17 cellular contexts compared by ENCODE assay signal in genomic region chr3:153090973-153091372, GRCh38.
A peak's percentile ranks its signal among the peaks of the same experiment; 100 is the strongest.
DNase-seq lines count a peak whose midpoint lies in the region; ATAC-seq and TF ChIP-seq lines count a peak whose summit lies in the region.
"Had no signal": no experiment of that assay in that cellular context is flagged by ENCODE, and none has a peak within 500 bp of the region (broad histone marks: within the 10 kb centered on the region; RNA-seq: fewer than 3 reads in every experiment).

No MANE protein-coding gene starts in this region.

- DNase-seq in GM06990 (ENCODE audit: extremely low read depth, insufficient read length) = peak; percentile 43
- no peak for DNase-seq in T-helper 2 cell treated with Interferon-gamma antibody and Interleukin-4, amounts not matched to agents 5 μg/mL and 100 μg/mL, for 36 hours (ENCODE audit: low spot score)
- no peak for DNase-seq in right lobe of liver
- no peak for DNase-seq in NCI-H1930 (lab: John Stamatoyannopoulos, UW)
- no peak for DNase-seq in osteoblast (ENCODE audit: insufficient read length, low spot score, missing footprints)
- DNase-seq: activated CD8-positive, alpha-beta memory T cell treated with anti-CD3 and anti-CD28 coated beads, Interleukin-2, amount 50 U/mL, for 4 hours; hippocampal formation; KG1; midbrain; NCI-H1436 treated with DMSO at 0.1 percent for 48 hours; NCI-H226; stimulated activated CD4-positive, alpha-beta T cell treated with anti-CD3 and anti-CD28 coated beads, Interleukin-12 subunit alpha, Interleukin-12 subunit beta, amount 100 ng/mL, for 4 hours had no signal

- peak; percentile 65 for ATAC-seq in GM19395 (IDR thresholded peaks at IDR 0.05; ENCODE audit: unreplicated experiment)
- ATAC-seq in HG03025 (IDR thresholded peaks at IDR 0.05; ENCODE audit: low FRiP score, unreplicated experiment) = peak; percentile 78
- no peak for ATAC-seq in right lobe of liver
- no peak for ATAC-seq in GM18873 (IDR thresholded peaks at IDR 0.05; ENCODE audit: low FRiP score, unreplicated experiment)
- ATAC-seq: stimulated activated effector memory CD8-positive, alpha-beta T cell treated with anti-CD3 and anti-CD28 coated beads, Interleukin-12 subunit alpha, Interleukin-12 subunit beta, amount 100 ng/mL, for 72 hours had no signal

- H3K4me3 ChIP-seq in GM06990 (replicated peaks; ENCODE audit: low read depth, low read length) = no peak overlapping the region
- no peak overlapping the region for H3K4me3 ChIP-seq in right lobe of liver
- H3K4me3 ChIP-seq in osteoblast (ENCODE audit: insufficient read depth, low read length) = no peak overlapping the region

- peaks cover 9% of the 10 kb centered on the region for H3K4me1 Mint-ChIP-seq in T-helper 2 cell treated with Interferon-gamma antibody and Interleukin-4, amounts not matched to agents 5 μg/mL and 100 μg/mL, for 36 hours (ENCODE audit: low read depth)

- H4K20me1 ChIP-seq in osteoblast (ENCODE audit: insufficient read depth, low read length) = no peaks in the 10 kb centered on the region

- no peak overlapping the region for H2AFZ ChIP-seq in osteoblast (ENCODE audit: low read length)

- no peaks in the 10 kb centered on the region for H3K4me1 ChIP-seq in right lobe of liver
- peaks cover 8% of the 10 kb centered on the region for H3K4me1 ChIP-seq in osteoblast (ENCODE audit: insufficient read depth, low read length)

- no peaks in the 10 kb centered on the region for H3K79me2 ChIP-seq in osteoblast (ENCODE audit: insufficient read depth, low read length)

- H3K9me3 ChIP-seq in right lobe of liver = no peaks in the 10 kb centered on the region
- no peaks in the 10 kb centered on the region for H3K9me3 ChIP-seq in osteoblast (ENCODE audit: low read depth, low read length)

- H3K27ac ChIP-seq in right lobe of liver (no peak overlapping the region), osteoblast (ENCODE audit: low read depth, low read length) (no peak overlapping the region)

- no peaks in the 10 kb centered on the region for H3K27me3 ChIP-seq in GM06990 (replicated peaks; ENCODE audit: control insufficient read depth, insufficient read depth, low read length)
- no peaks in the 10 kb centered on the region for H3K27me3 ChIP-seq in right lobe of liver
- H3K27me3 ChIP-seq in osteoblast (ENCODE audit: insufficient read depth, low read length) = no peaks in the 10 kb centered on the region

- H3K36me3 ChIP-seq in GM06990 (ENCODE audit: control insufficient read depth, insufficient read depth, low read length) = no peaks in the 10 kb centered on the region
- no peaks in the 10 kb centered on the region for H3K36me3 ChIP-seq in right lobe of liver
- no peaks in the 10 kb centered on the region for H3K36me3 ChIP-seq in osteoblast (ENCODE audit: insufficient read depth, low read length)

- no peak for TF ChIP-seq POLR2A in right lobe of liver (IDR thresholded peaks at IDR 0.05)

- no peak for TF ChIP-seq CTCF in GM06990 (IDR thresholded peaks at IDR 0.05; ENCODE audit: insufficient read depth, low read length, poor library complexity, severe bottlenecking)
- no peak for TF ChIP-seq CTCF in right lobe of liver (IDR thresholded peaks at IDR 0.05)
- no peak for TF ChIP-seq CTCF in osteoblast (IDR thresholded peaks at IDR 0.05; ENCODE audit: extremely low read depth, low read depth, low read length)

- intact Hi-C loops in right lobe of liver (cut with DNase I) = no loop called here

- H3K4me3 Mint-ChIP-seq in T-helper 2 cell treated with Interferon-gamma antibody and Interleukin-4, amounts not matched to agents 5 μg/mL and 100 μg/mL, for 36 hours = peak overlapping the region; percentile 2
- H3K4me3 Mint-ChIP-seq: neural crest cell; stimulated activated effector memory CD8-positive, alpha-beta T cell treated with anti-CD3 and anti-CD28 coated beads, Interleukin-12 subunit alpha, Interleukin-12 subunit beta, amount 100 ng/mL, for 72 hours had no signal

- no peak overlapping the region for H3K27ac Mint-ChIP-seq in T-helper 2 cell treated with Interferon-gamma antibody and Interleukin-4, amounts not matched to agents 5 μg/mL and 100 μg/mL, for 36 hours
- H3K27ac Mint-ChIP-seq: stimulated activated effector memory CD8-positive, alpha-beta T cell treated with anti-CD3 and anti-CD28 coated beads, Interleukin-12 subunit alpha, Interleukin-12 subunit beta, amount 100 ng/mL, for 72 hours had no signal

- no peaks in the 10 kb centered on the region for H3K9me3 Mint-ChIP-seq in T-helper 2 cell treated with Interferon-gamma antibody and Interleukin-4, amounts not matched to agents 5 μg/mL and 100 μg/mL, for 36 hours
- H3K9me3 Mint-ChIP-seq: neural crest cell; stimulated activated effector memory CD8-positive, alpha-beta T cell treated with anti-CD3 and anti-CD28 coated beads, Interleukin-12 subunit alpha, Interleukin-12 subunit beta, amount 100 ng/mL, for 72 hours had no signal

- H3K36me3 Mint-ChIP-seq in T-helper 2 cell treated with Interferon-gamma antibody and Interleukin-4, amounts not matched to agents 5 μg/mL and 100 μg/mL, for 36 hours (ENCODE audit: low read depth) = no peaks in the 10 kb centered on the region
- H3K36me3 Mint-ChIP-seq: stimulated activated effector memory CD8-positive, alpha-beta T cell treated with anti-CD3 and anti-CD28 coated beads, Interleukin-12 subunit alpha, Interleukin-12 subunit beta, amount 100 ng/mL, for 72 hours had no signal

- WGBS in right lobe of liver (ENCODE audit: insufficient coverage, low coverage, low lambda C conversion rate, missing lambda C conversion rate) = 58% methylated on average over 1 of the region's 1 CpG

- H3K27me3 Mint-ChIP-seq in T-helper 2 cell treated with Interferon-gamma antibody and Interleukin-4, amounts not matched to agents 5 μg/mL and 100 μg/mL, for 36 hours (ENCODE audit: low read depth) = peaks cover 9% of the 10 kb centered on the region

- H3K4me2 ChIP-seq in osteoblast (ENCODE audit: insufficient read depth, low read length) = no peak overlapping the region

Comparison
In these comparisons a context has a peak if more than half of its experiments do, and no peak if none do; other contexts are left out.
1. ATAC-seq: peak in GM19395 (single experiment) and HG03025 (single experiment); none in right lobe of liver (0 of 4) and GM18873 (single experiment).